1 cellular context compared by ENCODE assay signal in genomic region chr4:3442959-3443749, GRCh38.
TF ChIP-seq lines count a peak whose summit lies in the region.

No MANE protein-coding gene starts in this region.

TF ChIP-seq in HepG2, 621 proteins besides CTCF, POLR2A, EP300 and RAD21 (continued from another document and continues in another):
- 0 out of 2 replicates have a peak, but pooled peaks have one; percentile 47 for TF ChIP-seq ZBTB33 (CRISPR knock-in tag; IDR thresholded peaks at IDR 0.05)
- TF ChIP-seq RBFOX2 (IDR thresholded peaks at IDR 0.05; ENCODE audit: low read depth, low read length) = peak; percentile 69
- TF ChIP-seq ZNF781 (CRISPR knock-in tag; IDR thresholded peaks at IDR 0.05; ENCODE audit: borderline replicate concordance, not compliant biosample characterization) = peak; percentile 73
- TF ChIP-seq MXD3 (CRISPR knock-in tag; IDR thresholded peaks at IDR 0.05) = 0 out of 2 replicates have a peak, but pooled peaks have one; percentile 22
- TF ChIP-seq ZNF777 (CRISPR knock-in tag; IDR thresholded peaks at IDR 0.05) = peak; percentile 59; the same call in 1 of the 2 replicates
- 0 out of 2 replicates have a peak, but pooled peaks have one; percentile 36 for TF ChIP-seq CEBPG (CRISPR knock-in tag; IDR thresholded peaks at IDR 0.05)
- TF ChIP-seq YEATS4 (CRISPR knock-in tag; IDR thresholded peaks at IDR 0.05; ENCODE audit: borderline replicate concordance) = peak; percentile 62; the same call in 1 of the 2 replicates
- 0 out of 2 replicates have a peak, but pooled peaks have one; percentile 25 for TF ChIP-seq THAP9 (CRISPR knock-in tag; IDR thresholded peaks at IDR 0.05; ENCODE audit: borderline replicate concordance)
- TF ChIP-seq MAFG (CRISPR knock-in tag; IDR thresholded peaks at IDR 0.05) = no peak
- TF ChIP-seq RXRA (CRISPR knock-in tag; IDR thresholded peaks at IDR 0.05) = peak; percentile 53; the same call in 1 of the 2 replicates
- TF ChIP-seq ZBTB26 (CRISPR knock-in tag; IDR thresholded peaks at IDR 0.05; ENCODE audit: borderline replicate concordance) = no peak
- peak; percentile 20; the same call in 1 of the 2 replicates for TF ChIP-seq HIVEP1 (CRISPR knock-in tag; IDR thresholded peaks at IDR 0.05)
- TF ChIP-seq IKZF5 (CRISPR knock-in tag; IDR thresholded peaks at IDR 0.05) = peak; percentile 42; the same call in 1 of the 2 replicates
- TF ChIP-seq TEAD3 (CRISPR knock-in tag; optimal IDR thresholded peaks at IDR 0.05; ENCODE audit: borderline replicate concordance) = peak; percentile 59
- 0 out of 2 replicates have a peak, but pooled peaks have one; percentile 67 for TF ChIP-seq ZNF510 (CRISPR knock-in tag; IDR thresholded peaks at IDR 0.05; ENCODE audit: low read depth)
- TF ChIP-seq ZNF543 (CRISPR knock-in tag; IDR thresholded peaks at IDR 0.05) = peak; percentile 59
- TF ChIP-seq CENPX (CRISPR knock-in tag; IDR thresholded peaks at IDR 0.05) = no peak
- no peak for TF ChIP-seq ZNF451 (CRISPR knock-in tag; IDR thresholded peaks at IDR 0.05)
- no peak for TF ChIP-seq JUNB (CRISPR knock-in tag; IDR thresholded peaks at IDR 0.05; ENCODE audit: borderline replicate concordance)
- peak; percentile 20; the same call in 1 of the 2 replicates for TF ChIP-seq BRD4 (CRISPR knock-in tag; IDR thresholded peaks at IDR 0.05)
- 0 out of 2 replicates have a peak, but pooled peaks have one; percentile 32 for TF ChIP-seq PHF20 (CRISPR knock-in tag; IDR thresholded peaks at IDR 0.05)
- 0 out of 2 replicates have a peak, but pooled peaks have one; percentile 55 for TF ChIP-seq ZSCAN29 (CRISPR knock-in tag; conservative IDR thresholded peaks at IDR 0.05)
- 0 out of 2 replicates have a peak, but pooled peaks have one; percentile 68 for TF ChIP-seq ZNF558 (CRISPR knock-in tag; IDR thresholded peaks at IDR 0.05; ENCODE audit: borderline replicate concordance)
- no peak for TF ChIP-seq ISX (CRISPR knock-in tag; conservative IDR thresholded peaks at IDR 0.05)
- TF ChIP-seq ZNF891 (CRISPR knock-in tag; IDR thresholded peaks at IDR 0.05) = peak; percentile 23; the same call in 1 of the 2 replicates
- TF ChIP-seq HOMEZ (CRISPR knock-in tag; IDR thresholded peaks at IDR 0.05; ENCODE audit: low read depth) = no peak
- peak; percentile 5; the same call in 1 of the 2 replicates for TF ChIP-seq ZNF788 (CRISPR knock-in tag; IDR thresholded peaks at IDR 0.05; ENCODE audit: borderline replicate concordance)
- peak; percentile 84 for TF ChIP-seq ZFP91 (CRISPR knock-in tag; IDR thresholded peaks at IDR 0.05; ENCODE audit: borderline replicate concordance)
- TF ChIP-seq ZMAT3 (CRISPR knock-in tag; conservative IDR thresholded peaks at IDR 0.05) = peak; percentile 51; the same call in 1 of the 2 replicates
- peak; percentile 5; the same call in 1 of the 2 replicates for TF ChIP-seq ZNF224 (CRISPR knock-in tag; IDR thresholded peaks at IDR 0.05)
- 0 out of 2 replicates have a peak, but pooled peaks have one; percentile 44 for TF ChIP-seq ZBTB37 (CRISPR knock-in tag; IDR thresholded peaks at IDR 0.05)
- TF ChIP-seq FOSL1 (CRISPR knock-in tag; IDR thresholded peaks at IDR 0.05; ENCODE audit: borderline replicate concordance) = no peak
- peak; percentile 95 for TF ChIP-seq ZNF235 (CRISPR knock-in tag; IDR thresholded peaks at IDR 0.05; ENCODE audit: borderline replicate concordance)
- TF ChIP-seq SAP130 (CRISPR knock-in tag; IDR thresholded peaks at IDR 0.05; ENCODE audit: low read depth) = peak; percentile 8; the same call in 1 of the 2 replicates
- TF ChIP-seq RAD51 (IDR thresholded peaks at IDR 0.05; ENCODE audit: borderline replicate concordance) = no peak
- peak; percentile 45; the same call in 1 of the 2 replicates for TF ChIP-seq TFAP4 (IDR thresholded peaks at IDR 0.05; ENCODE audit: borderline replicate concordance, low read depth)
- 0 out of 2 replicates have a peak, but pooled peaks have one; percentile 35 for TF ChIP-seq ZNF652 (CRISPR knock-in tag; IDR thresholded peaks at IDR 0.05; ENCODE audit: borderline replicate concordance, low read depth)
- no peak for TF ChIP-seq MLXIP (CRISPR knock-in tag; IDR thresholded peaks at IDR 0.05; ENCODE audit: borderline replicate concordance)
- peak; percentile 65 for TF ChIP-seq MAX (IDR thresholded peaks at IDR 0.05)
- no peak for TF ChIP-seq TBX2 (CRISPR knock-in tag; IDR thresholded peaks at IDR 0.05; ENCODE audit: borderline replicate concordance)
- TF ChIP-seq ZSCAN12 (CRISPR knock-in tag; IDR thresholded peaks at IDR 0.05) = 0 out of 2 replicates have a peak, but pooled peaks have one; percentile 34
- TF ChIP-seq ZFY (CRISPR knock-in tag; IDR thresholded peaks at IDR 0.05) = peak; percentile 68
- no peak for TF ChIP-seq THAP7 (CRISPR knock-in tag; IDR thresholded peaks at IDR 0.05)
- no peak for TF ChIP-seq GPN1 (CRISPR knock-in tag; IDR thresholded peaks at IDR 0.05; ENCODE audit: borderline replicate concordance)
